ENCODE assay signal across 8 cellular contexts in genomic region chr10:102394079-102394800, GRCh38. TPM values are rescaled to one million over a fixed set of nuclear protein-coding genes. Genes with fewer than 3 reads are reported as not detected.
DNase-seq lines count a peak whose midpoint lies in the region; ATAC-seq, FAIRE-seq and TF ChIP-seq lines count a peak whose summit lies in the region.

No MANE protein-coding gene starts in this region.

- peak overlapping the region; percentile 97 for H3K27ac Mint-ChIP-seq in activated B cell treated with CpG ODN at 0.5 μM for 24 hours

- peak overlapping the region; percentile 94 for H3K27ac ChIP-seq in caudate nucleus (ENCODE audit: low read depth, low read length)
- peak overlapping the region; percentile 83 for H3K27ac ChIP-seq in keratinocyte (ENCODE audit: control insufficient read depth, insufficient read depth, low read length)

- no peaks in the 10 kb centered on the region for H4K20me1 ChIP-seq in keratinocyte (ENCODE audit: control insufficient read depth, extremely low read depth, insufficient read depth, low read length)

- H3K36me3 ChIP-seq in keratinocyte (ENCODE audit: control insufficient read depth in 2 of 2, extremely low read depth in 1 of 2, insufficient read depth in 2 of 2, low read length in 2 of 2) = peaks cover 12 to 14% of the 10 kb centered on the region in 2 experiments

- H3K4me1 Mint-ChIP-seq in activated B cell treated with CpG ODN at 0.5 μM for 24 hours = peaks cover 46% of the 10 kb centered on the region

- H3K4me1 ChIP-seq in keratinocyte (ENCODE audit: control insufficient read depth, extremely low read depth, insufficient read depth, low read length) = peaks cover 16% of the 10 kb centered on the region

- POLR2A ChIA-PET in activated B cell treated with CpG ODN at 0.5 μM for 24 hours (lab: Charles Lee) = interaction anchor here (0.5 to 15.2 kb wide), 35 partner anchors 10 to 1077 kb away, joined by 3 to 305 read pairs (median 9); partner anchors contain the start of genes ACTR1A, ARL3, C10orf95 and CUEDC2

- H3K9me3 Mint-ChIP-seq in activated B cell treated with CpG ODN at 0.5 μM for 24 hours = no peaks in the 10 kb centered on the region

- CTCF ChIA-PET in activated B cell treated with CpG ODN at 0.5 μM for 24 hours (lab: Charles Lee) = interaction anchor here (0.9 to 3.3 kb wide), 11 partner anchors 9 to 190 kb away, joined by 3 to 29 read pairs (median 4); partner anchors contain the start of gene FBXL15

- H3K27me3 Mint-ChIP-seq in activated B cell treated with CpG ODN at 0.5 μM for 24 hours = no peaks in the 10 kb centered on the region

- H3K4me3 Mint-ChIP-seq in activated B cell treated with CpG ODN at 0.5 μM for 24 hours = peak overlapping the region; percentile 94

- FAIRE-seq in keratinocyte (lab: Jason Lieb, UNC) = no peak

- intact Hi-C loops in activated B cell treated with CpG ODN at 0.5 μM for 24 hours (cut with micrococcal nuclease) = loop anchor here (1.0 to 5.0 kb wide), 15 partner anchors 9 to 579 kb away; partner anchors contain the start of genes ACTR1A, CNNM2, CUEDC2 and GBF1

- ATAC-seq in HG02870 (IDR thresholded peaks at IDR 0.05; ENCODE audit: unreplicated experiment) (peak; percentile 81), activated B cell treated with CpG ODN at 0.5 μM for 24 hours (ENCODE audit: low read depth) (peak; percentile 79)

- H3K79me2 ChIP-seq in keratinocyte (ENCODE audit: control insufficient read depth, insufficient read depth, low read length) = peaks cover 11% of the 10 kb centered on the region

- H3K4me2 ChIP-seq in keratinocyte (ENCODE audit: control insufficient read depth, extremely low read depth, insufficient read depth, low read depth, low read length) = peak overlapping the region; percentile 69

- no peak for TF ChIP-seq CTCF in activated B cell treated with CpG ODN at 0.5 μM for 24 hours (IDR thresholded peaks at IDR 0.05)
- peak in 1 of 3 experiments; percentile 79 for TF ChIP-seq CTCF in keratinocyte (optimal IDR thresholded peaks at IDR 0.05 in 1 of 3, IDR thresholded peaks at IDR 0.05 in 1 of 3, conservative IDR thresholded peaks at IDR 0.05 in 1 of 3; ENCODE audit: extremely low read depth in 1 of 3, insufficient read depth in 2 of 3, low read length in 3 of 3)

- peak overlapping the region; percentile 87 for H3K9ac ChIP-seq in keratinocyte (ENCODE audit: control insufficient read depth, extremely low read depth, insufficient read depth, low read length)

- no peaks in the 10 kb centered on the region for H3K9me1 ChIP-seq in keratinocyte (ENCODE audit: control insufficient read depth, extremely low read depth, insufficient read depth, low read length)

- dilution Hi-C loops in keratinocyte (cut with MboI; ENCODE audit: extremely low pct_ligation_motif_present, low sequenced_read_pairs) = no loop called here

- peak overlapping the region; percentile 46 for H2AFZ ChIP-seq in keratinocyte (ENCODE audit: control insufficient read depth, low read length)

- H3K4me3 ChIP-seq in keratinocyte (ENCODE audit: control insufficient read depth in 2 of 3, extremely low read depth in 1 of 3, insufficient read depth in 2 of 3, low read depth in 1 of 3, low read length in 3 of 3) = peak overlapping the region; percentile 64 to 80 (median 71)

- DNase-seq in NCI-H2081 (lab: John Stamatoyannopoulos, UW) (peak; percentile 49 to 57), NCI-H2081 treated with DMSO at 0.1 percent for 48 hours (lab: John Stamatoyannopoulos, UW) (no peak), NCI-H2171 (lab: John Stamatoyannopoulos, UW) (peak; percentile 39), activated B cell treated with CpG ODN at 0.5 μM for 24 hours (peak; percentile 99), caudate nucleus (lab: John Stamatoyannopoulos, UW) (peak in 58 of 61 donors; percentile 31 to 92 (median 75)), keratinocyte (ENCODE audit: low read depth, low spot score) (peak; percentile 74)
- DNase-seq in stimulated activated CD4-positive, alpha-beta T cell treated with anti-CD3 and anti-CD28 coated beads, Interleukin-12 subunit alpha, Interleukin-12 subunit beta, amount 100 ng/mL, for 48 hours (ENCODE audit: low read depth in 2 of 3, low spot score in 1 of 3) = peak; percentile 97 to 98 (median 97)

- peaks cover 41% of the 10 kb centered on the region for H3K36me3 Mint-ChIP-seq in activated B cell treated with CpG ODN at 0.5 μM for 24 hours (ENCODE audit: low read depth)

- H3K27me3 ChIP-seq in keratinocyte (ENCODE audit: control insufficient read depth, extremely low read depth, insufficient read depth, low read length) = no peaks in the 10 kb centered on the region

- H3K9me3 ChIP-seq in keratinocyte (ENCODE audit: control insufficient read depth, low read depth, low read length) = no peaks in the 10 kb centered on the region

RNA-seq across cellular contexts. Expression of gene NFKB2, which starts 1.3 kb away (rescaled TPM):
- 550 and 622 TPM in 2 replicates for total RNA-seq in activated B cell treated with CpG ODN at 0.5 μM for 24 hours
- polyA plus RNA-seq in keratinocyte = 14.8 to 16.8 TPM (median 15.8 TPM) in 3 replicates
- 47.7 TPM for polyA plus RNA-seq in keratinocyte (2011; ENCODE audit: low read depth)
- polyA plus RNA-seq in keratinocyte (2011; cell fraction: cytosol; rRNA removed) = 9.6 and 15.3 TPM in 2 replicates
- 47.4 and 48.2 TPM in 2 replicates for polyA plus RNA-seq in keratinocyte (2011; cell fraction: nucleus; rRNA removed)
- polyA plus RNA-seq in keratinocyte (2012; ENCODE audit: low replicate concordance) = 21.2 and 23.3 TPM in 2 replicates
- polyA minus RNA-seq in keratinocyte = 11.1 to 25.1 TPM (median 12.4 TPM) in 3 replicates
- polyA minus RNA-seq in keratinocyte (2011; cell fraction: cytosol; rRNA and poly(A)+ RNA removed) = 12.9 TPM
- polyA minus RNA-seq in keratinocyte (2011; cell fraction: nucleus; rRNA and poly(A)+ RNA removed) = 22.6 and 23.0 TPM in 2 replicates

RNA-seq across cellular contexts. Expression of gene PSD, which starts 24.3 kb away (rescaled TPM):
- 1.4 and 1.5 TPM in 2 replicates for total RNA-seq in activated B cell treated with CpG ODN at 0.5 μM for 24 hours
- polyA plus RNA-seq in keratinocyte = 0.10 to 0.81 TPM (median 0.11 TPM) in 3 replicates
- 0.46 TPM for polyA plus RNA-seq in keratinocyte (2011; ENCODE audit: low read depth)
- polyA plus RNA-seq in keratinocyte (2011; cell fraction: cytosol; rRNA removed) = 0.11 and 0.19 TPM in 2 replicates
- 0.56 and 0.69 TPM in 2 replicates for polyA plus RNA-seq in keratinocyte (2011; cell fraction: nucleus; rRNA removed)
- 0.71 and 1.0 TPM in 2 replicates for polyA plus RNA-seq in keratinocyte (2012; ENCODE audit: low replicate concordance)
- polyA minus RNA-seq in keratinocyte = 0.07 TPM in 1 of 3 replicates, not detected in the others
- polyA minus RNA-seq in keratinocyte (2011; cell fraction: cytosol; rRNA and poly(A)+ RNA removed) = not detected
- polyA minus RNA-seq in keratinocyte (2011; cell fraction: nucleus; rRNA and poly(A)+ RNA removed) = 0.42 and 0.54 TPM in 2 replicates

RNA-seq across cellular contexts. Expression of gene FBXL15, which starts 26.4 kb away (rescaled TPM):
- 15.7 and 18.9 TPM in 2 replicates for total RNA-seq in activated B cell treated with CpG ODN at 0.5 μM for 24 hours
- 3.1 to 4.9 TPM (median 3.5 TPM) in 3 replicates for polyA plus RNA-seq in keratinocyte
- 1.6 TPM for polyA plus RNA-seq in keratinocyte (2011; ENCODE audit: low read depth)
- polyA plus RNA-seq in keratinocyte (2011; cell fraction: cytosol; rRNA removed) = 1.5 and 7.8 TPM in 2 replicates
- 4.3 and 7.1 TPM in 2 replicates for polyA plus RNA-seq in keratinocyte (2011; cell fraction: nucleus; rRNA removed)
- 4.7 and 5.6 TPM in 2 replicates for polyA plus RNA-seq in keratinocyte (2012; ENCODE audit: low replicate concordance)
- 0.33 to 0.74 TPM (median 0.66 TPM) in 3 replicates for polyA minus RNA-seq in keratinocyte
- polyA minus RNA-seq in keratinocyte (2011; cell fraction: cytosol; rRNA and poly(A)+ RNA removed) = 8.4 TPM
- 2.8 and 3.0 TPM in 2 replicates for polyA minus RNA-seq in keratinocyte (2011; cell fraction: nucleus; rRNA and poly(A)+ RNA removed)

RNA-seq across cellular contexts. Expression of gene CUEDC2, which starts 38.1 kb away (rescaled TPM):
- total RNA-seq in activated B cell treated with CpG ODN at 0.5 μM for 24 hours = 43.7 and 46.0 TPM in 2 replicates
- polyA plus RNA-seq in keratinocyte = 35.8 to 77.3 TPM (median 46.6 TPM) in 3 replicates
- polyA plus RNA-seq in keratinocyte (2011; ENCODE audit: low read depth) = 12.7 TPM
- 43.1 and 74.9 TPM in 2 replicates for polyA plus RNA-seq in keratinocyte (2011; cell fraction: cytosol; rRNA removed)
- 57.2 and 68.1 TPM in 2 replicates for polyA plus RNA-seq in keratinocyte (2011; cell fraction: nucleus; rRNA removed)
- polyA plus RNA-seq in keratinocyte (2012; ENCODE audit: low replicate concordance) = 30.2 and 63.8 TPM in 2 replicates
- 30.5 to 34.5 TPM (median 33.6 TPM) in 3 replicates for polyA minus RNA-seq in keratinocyte
- 55.1 TPM for polyA minus RNA-seq in keratinocyte (2011; cell fraction: cytosol; rRNA and poly(A)+ RNA removed)
- 10.6 and 15.3 TPM in 2 replicates for polyA minus RNA-seq in keratinocyte (2011; cell fraction: nucleus; rRNA and poly(A)+ RNA removed)

RNA-seq across cellular contexts. Expression of gene C10orf95, which starts 57.1 kb away (rescaled TPM):
- total RNA-seq in activated B cell treated with CpG ODN at 0.5 μM for 24 hours = 0.35 and 0.51 TPM in 2 replicates
- polyA plus RNA-seq in keratinocyte = 0.60 to 0.81 TPM (median 0.63 TPM) in 3 replicates
- 0.24 TPM for polyA plus RNA-seq in keratinocyte (2011; ENCODE audit: low read depth)
- polyA plus RNA-seq in keratinocyte (2011; cell fraction: cytosol; rRNA removed) = 0.43 and 0.78 TPM in 2 replicates
- 0.27 and 0.52 TPM in 2 replicates for polyA plus RNA-seq in keratinocyte (2011; cell fraction: nucleus; rRNA removed)
- polyA plus RNA-seq in keratinocyte (2012; ENCODE audit: low replicate concordance) = 0.83 and 2.1 TPM in 2 replicates
- polyA minus RNA-seq in keratinocyte = 0.26 to 0.99 TPM (median 0.43 TPM) in 3 replicates
- polyA minus RNA-seq in keratinocyte (2011; cell fraction: cytosol; rRNA and poly(A)+ RNA removed) = not detected
- 0.39 and 0.42 TPM in 2 replicates for polyA minus RNA-seq in keratinocyte (2011; cell fraction: nucleus; rRNA and poly(A)+ RNA removed)
